ENCODE assay signal across 1 cellular context in the genomic region with DNA sequence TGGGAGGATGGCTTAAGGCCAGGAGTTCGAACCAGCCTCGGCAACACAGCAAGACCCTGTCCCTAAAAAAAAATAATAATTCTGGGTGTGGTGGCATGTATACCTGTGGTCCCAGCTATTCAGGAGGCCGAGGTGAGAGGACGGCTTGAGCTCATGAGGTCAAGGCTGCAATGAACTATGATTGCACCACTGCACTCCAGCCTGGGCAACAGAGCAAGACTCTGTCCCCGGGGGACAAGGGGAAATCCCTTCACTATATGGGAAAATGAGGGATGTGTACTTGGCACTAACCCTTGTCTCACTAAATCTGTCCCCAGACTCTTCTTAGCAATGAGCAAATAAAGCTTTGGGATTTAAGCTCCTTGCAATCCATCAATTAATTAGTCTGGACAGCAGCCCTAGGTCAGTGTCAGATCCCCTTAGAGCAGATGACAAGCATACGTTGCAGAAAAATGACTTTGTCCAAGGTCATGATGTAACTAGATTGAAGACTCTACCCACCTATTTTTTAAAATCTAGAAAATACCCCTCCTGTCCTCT.
TF ChIP-seq lines count a peak whose summit lies in the region.

No MANE protein-coding gene starts in this region.

TF ChIP-seq in K562, 482 proteins besides CTCF, POLR2A, EP300 and RAD21:
- TF ChIP-seq, protein P1, sequence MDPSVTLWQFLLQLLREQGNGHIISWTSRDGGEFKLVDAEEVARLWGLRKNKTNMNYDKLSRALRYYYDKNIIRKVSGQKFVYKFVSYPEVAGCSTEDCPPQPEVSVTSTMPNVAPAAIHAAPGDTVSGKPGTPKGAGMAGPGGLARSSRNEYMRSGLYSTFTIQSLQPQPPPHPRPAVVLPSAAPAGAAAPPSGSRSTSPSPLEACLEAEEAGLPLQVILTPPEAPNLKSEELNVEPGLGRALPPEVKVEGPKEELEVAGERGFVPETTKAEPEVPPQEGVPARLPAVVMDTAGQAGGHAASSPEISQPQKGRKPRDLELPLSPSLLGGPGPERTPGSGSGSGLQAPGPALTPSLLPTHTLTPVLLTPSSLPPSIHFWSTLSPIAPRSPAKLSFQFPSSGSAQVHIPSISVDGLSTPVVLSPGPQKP (CRISPR knock-in tag; IDR thresholded peaks at IDR 0.05) = no peak
- TF ChIP-seq ZFX (CRISPR knock-in tag; IDR thresholded peaks at IDR 0.05) = no peak
- 0 out of 2 replicates have a peak, but pooled peaks have one; percentile 17 for TF ChIP-seq MAX (CRISPR knock-in tag; IDR thresholded peaks at IDR 0.05)
- TF ChIP-seq ZKSCAN3 (CRISPR knock-in tag; IDR thresholded peaks at IDR 0.05) = no peak
- no peak for TF ChIP-seq HINFP (tag; conservative IDR thresholded peaks at IDR 0.05; ENCODE audit: low read depth)
- no peak for TF ChIP-seq RBM39 (optimal IDR thresholded peaks at IDR 0.05; ENCODE audit: low read depth, low read length)
